Comparison of ENCODE assay signal across 8 cellular contexts in genomic region chr7:66044498-66044854, GRCh38. TPM values are rescaled to one million over a fixed set of nuclear protein-coding genes. Genes with fewer than 3 reads are reported as not detected.
A peak's percentile ranks its signal among the peaks of the same experiment; 100 is the strongest.
DNase-seq lines count a peak whose midpoint lies in the region; ATAC-seq and TF ChIP-seq lines count a peak whose summit lies in the region.
"Not testable (repeated sequence)": the region's sequence is repeated elsewhere in the genome, so short reads cannot be mapped to it uniquely, and the experiment has no call there.

No MANE protein-coding gene starts in this region.

- not testable (repeated sequence) for H3K79me2 ChIP-seq in mammary epithelial cell (ENCODE audit: insufficient read depth, low read length); parathyroid adenoma

- not testable (repeated sequence) for H3K27ac ChIP-seq in CD4-positive, alpha-beta T cell (ENCODE audit: low read depth, low read length); mammary epithelial cell (ENCODE audit: insufficient read depth, low read depth, low read length); parathyroid adenoma; thoracic aorta
- peak overlapping the region; percentile 94 to 95 for H3K27ac ChIP-seq in liver (ENCODE audit: low read depth in 1 of 2, low read length in 2 of 2)

- peaks cover 26% of the 10 kb centered on the region for H3K27me3 Mint-ChIP-seq in CD4-positive, alpha-beta T cell
- H3K27me3 Mint-ChIP-seq in IgD-negative memory B cell, result peaks cover 16% of the 10 kb centered on the region
- H3K27me3 Mint-ChIP-seq in activated T-cell treated with anti-CD3 and anti-CD28 coated beads, Interleukin-2, amount 50 U/mL, for 24 hours, result peaks cover 30% of the 10 kb centered on the region

- peak overlapping the region in 2 of 3 experiments; percentile 29 to 36 for H3K4me3 ChIP-seq in mammary epithelial cell (replicated peaks in 1 of 3; ENCODE audit: insufficient read depth in 1 of 3, low read depth in 2 of 3, low read length in 3 of 3)
- H3K4me3 ChIP-seq in fibroblast of mammary gland (ENCODE audit: control insufficient read depth, low read depth, low read length), result peak overlapping the region; percentile 40
- H3K4me3 ChIP-seq in liver (ENCODE audit: low read depth in 1 of 3, low read length in 3 of 3), result peak overlapping the region in 2 of 3 donors; percentile 58 to 69
- H3K4me3 ChIP-seq in parathyroid adenoma (ENCODE audit: low read depth, low read length), result not testable (repeated sequence)
- peak overlapping the region; percentile 71 for H3K4me3 ChIP-seq in thoracic aorta

- not testable (repeated sequence) for TF ChIP-seq RAD21 in liver (IDR thresholded peaks at IDR 0.05)

- not testable (repeated sequence) for H3K27me3 ChIP-seq in CD4-positive, alpha-beta T cell (ENCODE audit: control insufficient read depth, insufficient read depth, low read length); mammary epithelial cell (ENCODE audit: insufficient read depth, low read length); liver (ENCODE audit: control insufficient read depth in 4 of 4, insufficient read depth in 4 of 4, low read length in 3 of 4); parathyroid adenoma (ENCODE audit: control insufficient read depth, insufficient read depth, low read length); thoracic aorta (replicated peaks; ENCODE audit: insufficient read depth)

- not testable (repeated sequence) for H3K4me1 Mint-ChIP-seq in CD4-positive, alpha-beta T cell (ENCODE audit: low read depth); IgD-negative memory B cell; activated T-cell treated with anti-CD3 and anti-CD28 coated beads, Interleukin-2, amount 50 U/mL, for 24 hours (ENCODE audit: low read depth)

- not testable (repeated sequence) for BruUV-seq in mammary epithelial cell (replicated peaks; lab: Mats Ljungman, UMichigan)

- not testable (repeated sequence) for DNase-seq in CD4-positive, alpha-beta T cell; activated T-cell treated with anti-CD3 and anti-CD28 coated beads, Interleukin-2, amount 50 U/mL, for 24 hours; mammary epithelial cell; fibroblast of mammary gland (ENCODE audit: low read depth); thoracic aorta (ENCODE audit: low spot score)

- not testable (repeated sequence) for H3K36me3 ChIP-seq in mammary epithelial cell (ENCODE audit: insufficient read depth, low read length); liver (ENCODE audit: control insufficient read depth in 4 of 4, insufficient read depth in 3 of 4, low read depth in 1 of 4, low read length in 3 of 4); parathyroid adenoma (ENCODE audit: control insufficient read depth, insufficient read depth, low read length); thoracic aorta

- not testable (repeated sequence) for H3K36me3 Mint-ChIP-seq in CD4-positive, alpha-beta T cell (ENCODE audit: low read depth); IgD-negative memory B cell; activated T-cell treated with anti-CD3 and anti-CD28 coated beads, Interleukin-2, amount 50 U/mL, for 24 hours (ENCODE audit: low read depth)

- peak overlapping the region; percentile 75 for H3K4me3 Mint-ChIP-seq in CD4-positive, alpha-beta T cell
- H3K4me3 Mint-ChIP-seq in IgD-negative memory B cell, result peak overlapping the region; percentile 71 to 93 (median 82)
- H3K4me3 Mint-ChIP-seq in activated T-cell treated with anti-CD3 and anti-CD28 coated beads, Interleukin-2, amount 50 U/mL, for 24 hours, result peak overlapping the region; percentile 73

- WGBS in mammary epithelial cell (ENCODE audit: low coverage, missing lambda C conversion rate), result 59% methylated on average over 6 of the region's 17 CpGs
- 16% methylated on average over 17 of the region's 17 CpGs for WGBS in liver

- H3K9ac ChIP-seq in mammary epithelial cell (ENCODE audit: insufficient read depth, low read length); parathyroid adenoma: not testable (repeated sequence)
- peak overlapping the region in 1 of 2 donors; percentile 73 for H3K9ac ChIP-seq in liver (ENCODE audit: low read depth in 1 of 2, low read length in 2 of 2)

- H2AFZ ChIP-seq in mammary epithelial cell (ENCODE audit: low read depth, low read length), result peak overlapping the region; percentile 100
- H2AFZ ChIP-seq in parathyroid adenoma, result peak overlapping the region; percentile 95

- in situ Hi-C loops in mammary epithelial cell (cut with MboI; ENCODE audit: low sequenced_read_pairs in 2 of 2), result not testable (repeated sequence)

- POLR2A ChIA-PET in CD4-positive, alpha-beta T cell (lab: Charles Lee), result not testable (repeated sequence)

- intact Hi-C loops in CD4-positive, alpha-beta T cell (cut with DNase I, micrococcal nuclease); mammary epithelial cell (cut with micrococcal nuclease): not testable (repeated sequence)

- H3K9me3 Mint-ChIP-seq in CD4-positive, alpha-beta T cell; IgD-negative memory B cell; activated T-cell treated with anti-CD3 and anti-CD28 coated beads, Interleukin-2, amount 50 U/mL, for 24 hours: not testable (repeated sequence)

- not testable (repeated sequence) for ATAC-seq in CD4-positive, alpha-beta T cell (ENCODE audit: poor library complexity); thoracic aorta (ENCODE audit: insufficient number of reproducible peaks, low FRiP score, low read depth)

- not testable (repeated sequence) for TF ChIP-seq CTCF in CD4-positive, alpha-beta T cell (IDR thresholded peaks at IDR 0.05); mammary epithelial cell (conservative IDR thresholded peaks at IDR 0.05 in 1 of 2, IDR thresholded peaks at IDR 0.05 in 1 of 2; ENCODE audit: extremely low read depth in 1 of 2, insufficient read depth in 1 of 2, low read depth in 1 of 2, low read length in 2 of 2); fibroblast of mammary gland (conservative IDR thresholded peaks at IDR 0.05; ENCODE audit: control insufficient read depth, insufficient read depth, low read depth, low read length); liver (IDR thresholded peaks at IDR 0.05; ENCODE audit: low read depth, low read length, missing input control); parathyroid adenoma (IDR thresholded peaks at IDR 0.05); thoracic aorta (IDR thresholded peaks at IDR 0.05)

- H3K4me2 ChIP-seq in mammary epithelial cell (ENCODE audit: insufficient read depth, low read depth, low read length), result peak overlapping the region; percentile 76
- H3K4me2 ChIP-seq in parathyroid adenoma (ENCODE audit: low read length), result peak overlapping the region; percentile 86

- CTCF ChIA-PET in CD4-positive, alpha-beta T cell (lab: Charles Lee); mammary epithelial cell (lab: Charles Lee; ENCODE audit: low non-redundant PET): not testable (repeated sequence)

- not testable (repeated sequence) for H4K20me1 ChIP-seq in mammary epithelial cell (ENCODE audit: insufficient read depth, low read length)

- peaks cover 13% of the 10 kb centered on the region for H3K4me1 ChIP-seq in mammary epithelial cell (ENCODE audit: insufficient read depth, low read length)
- H3K4me1 ChIP-seq in liver (ENCODE audit: control insufficient read depth in 4 of 4, insufficient read depth in 4 of 4, low read length in 3 of 4), result peaks cover 0 to 13% (median 0%) of the 10 kb centered on the region in 4 donors
- H3K4me1 ChIP-seq in parathyroid adenoma; thoracic aorta (ENCODE audit: control insufficient read depth in 1 of 2, low read depth in 2 of 2): not testable (repeated sequence)

- dilution Hi-C loops in mammary epithelial cell (cut with HindIII; ENCODE audit: low sequenced_read_pairs), result not testable (repeated sequence)

- H3K27ac Mint-ChIP-seq in CD4-positive, alpha-beta T cell; IgD-negative memory B cell; activated T-cell treated with anti-CD3 and anti-CD28 coated beads, Interleukin-2, amount 50 U/mL, for 24 hours: not testable (repeated sequence)

- not testable (repeated sequence) for H3K9me3 ChIP-seq in CD4-positive, alpha-beta T cell (ENCODE audit: control insufficient read depth, low read length); mammary epithelial cell (replicated peaks; ENCODE audit: insufficient read depth, low read length); liver (ENCODE audit: control insufficient read depth in 4 of 4, low read length in 3 of 4); parathyroid adenoma (ENCODE audit: control insufficient read depth, low read length); thoracic aorta

RNA-seq across cellular contexts. Expression of gene ASL, which starts 31.1 kb away (rescaled TPM):
- total RNA-seq in CD4-positive, alpha-beta T cell, result 10 to 100 TPM; 11.2 to 12.3 TPM
- 21.8 TPM for polyA plus RNA-seq in IgD-negative memory B cell
- 10 to 100 TPM; 43.5 to 59.7 TPM for total RNA-seq in mammary epithelial cell
- 64.7 TPM for polyA plus RNA-seq in mammary epithelial cell
- 17.2 TPM for polyA minus RNA-seq in mammary epithelial cell
- total RNA-seq in liver, result 100 to 1,000 TPM in 1 of 2 donors, 10 to 100 TPM in 1; 60.3 to 272 TPM
- polyA plus RNA-seq in liver, result 100 to 1,000 TPM; 234 to 270 TPM
- total RNA-seq in thoracic aorta, result 10 to 100 TPM; 43.2 to 54.7 TPM
